Comparison of ENCODE assay signal across 9 cellular contexts in genomic region chr1:173205146-173206051, GRCh38. TPM values are rescaled to one million over a fixed set of nuclear protein-coding genes. Genes with fewer than 3 reads are reported as not detected.
DNase-seq lines count a peak whose midpoint lies in the region; ATAC-seq and TF ChIP-seq lines count a peak whose summit lies in the region.
"Had no signal": no experiment of that assay in that cellular context is flagged by ENCODE, and none has a peak within 500 bp of the region (broad histone marks: within the 10 kb centered on the region; RNA-seq: fewer than 3 reads in every experiment).

No MANE protein-coding gene starts in this region.

- in situ Hi-C loops in astrocyte of the spinal cord (cut with HindIII; ENCODE audit: low sequenced_read_pairs), result no loop called here

- H3K4me3 Mint-ChIP-seq in naive thymus-derived CD4-positive, alpha-beta T cell, result peak overlapping the region; percentile 69 to 87 (median 80)

- CTCF ChIA-PET in naive thymus-derived CD4-positive, alpha-beta T cell (lab: Charles Lee), result interaction anchor here (10.3 kb wide), 1 partner anchor 462 kb away, joined by 152 read pairs; no protein-coding TSS in a partner anchor

- no peaks in the 10 kb centered on the region for H3K9me3 Mint-ChIP-seq in naive thymus-derived CD4-positive, alpha-beta T cell
- H3K9me3 Mint-ChIP-seq: nephron had no signal

- peaks cover 32 to 57% (median 51%) of the 10 kb centered on the region in 7 donors for H3K4me1 Mint-ChIP-seq in naive thymus-derived CD4-positive, alpha-beta T cell

- H3K27me3 ChIP-seq in naive thymus-derived CD4-positive, alpha-beta T cell (ENCODE audit: control insufficient read depth in 2 of 2, insufficient read depth in 2 of 2, low read length in 2 of 2), result no peaks in the 10 kb centered on the region

- peak overlapping the region; percentile 60 to 99 (median 93) for H3K27ac Mint-ChIP-seq in naive thymus-derived CD4-positive, alpha-beta T cell

- no peaks in the 10 kb centered on the region for H3K36me3 ChIP-seq in naive thymus-derived CD4-positive, alpha-beta T cell (ENCODE audit: control insufficient read depth in 2 of 3, insufficient read depth in 3 of 3, low read length in 3 of 3)

- POLR2A ChIA-PET in naive thymus-derived CD4-positive, alpha-beta T cell (lab: Charles Lee), result interaction anchor here (0.6 to 2.2 kb wide), 8 partner anchors 377 to 673 kb away, joined by 3 to 11 read pairs (median 3); partner anchors contain the start of genes SUCO and ZBTB37

- DNase-seq in GM12865 (ENCODE audit: low read depth) (peak; percentile 59), LHCN-M2 (ENCODE audit: low read depth) (peak; percentile 96), astrocyte of the spinal cord (ENCODE audit: low read depth, low spot score) (peak; percentile 55), GM19238 (ENCODE audit: insufficient read length, low spot score) (no peak), cerebellar nuclear complex (lab: John Stamatoyannopoulos, UW) (no peak), AG08396 (ENCODE audit: low spot score) (no peak)
- peak in 6 of 9 donors; percentile 38 to 64 (median 62) for DNase-seq in naive thymus-derived CD4-positive, alpha-beta T cell
- no peak for DNase-seq in stimulated activated CD8-positive, alpha-beta memory T cell treated with anti-CD3 and anti-CD28 coated beads, Interleukin-4, amount 100 ng/mL, for 48 hours

- intact Hi-C loops in naive thymus-derived CD4-positive, alpha-beta T cell (cut with micrococcal nuclease), result loop anchor here in 1 of 2 donors (5.0 kb wide), 1 partner anchor 617 kb away; the partner anchor contains the start of genes CENPL and DARS2

- TF ChIP-seq CTCF in GM12865 (IDR thresholded peaks at IDR 0.05; ENCODE audit: insufficient read depth, low read depth, low read length, missing control alignments) (no peak), astrocyte of the spinal cord (IDR thresholded peaks at IDR 0.05; ENCODE audit: low read depth, low read length) (no peak)

- peak overlapping the region; percentile 49 for H3K27ac ChIP-seq in naive thymus-derived CD4-positive, alpha-beta T cell (ENCODE audit: low read depth, low read length)

- no peaks in the 10 kb centered on the region for H3K36me3 Mint-ChIP-seq in naive thymus-derived CD4-positive, alpha-beta T cell

- H3K4me3 ChIP-seq in GM12865 (ENCODE audit: low read depth, low read length), result peak overlapping the region; percentile 49
- H3K4me3 ChIP-seq in astrocyte of the spinal cord (ENCODE audit: low read depth, low read length), result no peak overlapping the region
- H3K4me3 ChIP-seq in naive thymus-derived CD4-positive, alpha-beta T cell (ENCODE audit: low read length), result peak overlapping the region; percentile 7

- H3K4me1 ChIP-seq in naive thymus-derived CD4-positive, alpha-beta T cell (ENCODE audit: control insufficient read depth in 2 of 2, insufficient read depth in 2 of 2, low read length in 2 of 2), result peaks cover 32 to 37% of the 10 kb centered on the region in 2 donors

- peaks cover 0 to 36% (median 0%) of the 10 kb centered on the region in 5 donors for H3K27me3 Mint-ChIP-seq in naive thymus-derived CD4-positive, alpha-beta T cell

- ATAC-seq in naive thymus-derived CD4-positive, alpha-beta T cell, result peak; percentile 83

- H3K9me3 ChIP-seq in naive thymus-derived CD4-positive, alpha-beta T cell (ENCODE audit: control insufficient read depth in 2 of 3, low read length in 3 of 3), result no peaks in the 10 kb centered on the region

RNA-seq across cellular contexts. Expression of gene TNFSF4, which starts 1.7 kb away (rescaled TPM):
- total RNA-seq in LHCN-M2 (2014; rRNA removed), result 23.9 and 26.1 TPM in 2 replicates
- 34.3 TPM for polyA plus RNA-seq in LHCN-M2 (2012)
- total RNA-seq in naive thymus-derived CD4-positive, alpha-beta T cell, result 1 to 10 TPM; 1.6 to 2.3 (median 1.8) TPM
- under 1 TPM; 0.08 to 0.58 TPM for polyA plus RNA-seq in naive thymus-derived CD4-positive, alpha-beta T cell

Comparison
In these comparisons a context has a peak if more than half of its experiments do, and no peak if none do; other contexts are left out.
1. DNase-seq: peak in GM12865 (single experiment), LHCN-M2 (single experiment), astrocyte of the spinal cord (single experiment) and naive thymus-derived CD4-positive, alpha-beta T cell (6 of 9); none in GM19238 (single experiment), stimulated activated CD8-positive, alpha-beta memory T cell treated with anti-CD3 and anti-CD28 coated beads, Interleukin-4, amount 100 ng/mL, for 48 hours (single experiment), cerebellar nuclear complex (0 of 2) and AG08396 (single experiment).